ENCODE assay signal across 9 cellular contexts in the genomic region with DNA sequence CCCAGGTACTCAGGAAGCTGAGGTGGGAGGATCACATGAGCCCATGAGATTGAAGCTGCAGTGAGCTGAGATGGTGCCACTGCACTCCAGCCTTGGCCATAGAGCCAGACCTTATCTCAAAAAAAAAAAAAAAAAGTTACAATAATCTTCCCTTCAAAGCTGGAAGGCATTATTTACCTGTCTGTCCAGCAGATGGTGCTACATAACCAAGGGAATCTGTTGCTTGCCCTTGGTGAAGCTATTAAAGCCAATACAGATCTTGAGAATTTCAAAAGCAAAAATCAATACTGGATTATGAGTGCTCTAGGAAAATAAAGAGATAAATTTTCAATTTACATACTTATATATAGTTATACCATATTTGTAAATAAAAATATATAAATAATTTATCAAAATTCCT. TPM values are rescaled to one million over a fixed set of nuclear protein-coding genes. Genes with fewer than 3 reads are reported as not detected.
DNase-seq lines count a peak whose midpoint lies in the region; ATAC-seq and TF ChIP-seq lines count a peak whose summit lies in the region.
"Had no signal": no experiment of that assay in that cellular context is flagged by ENCODE, and none has a peak within 500 bp of the region (broad histone marks: within the 10 kb centered on the region; RNA-seq: fewer than 3 reads in every experiment).

No MANE protein-coding gene starts in this region.

- H3K36me3 ChIP-seq in Peyer's patch: peaks cover 0 to 22% (median 0%) of the 10 kb centered on the region in 3 donors

- peak; percentile 81 for TF ChIP-seq CTCF in C4-2B (conservative IDR thresholded peaks at IDR 0.05)
- TF ChIP-seq CTCF in GM13977 (IDR thresholded peaks at IDR 0.05; ENCODE audit: extremely low read depth, insufficient read depth, missing control alignments): peak; percentile 70
- TF ChIP-seq CTCF in Peyer's patch (IDR thresholded peaks at IDR 0.05): peak in 4 of 6 experiments; percentile 51 to 83 (median 82)

- DNase-seq in GM13977 (ENCODE audit: low spot score): peak; percentile 38
- peak in 1 of 3 donors; percentile 61 for DNase-seq in Peyer's patch
- DNase-seq in brain pericyte (ENCODE audit: low read depth, low spot score): peak; percentile 18
- DNase-seq in iris pigment epithelial cell (ENCODE audit: low read depth): peak; percentile 62
- peak; percentile 75 for DNase-seq in superior temporal gyrus (ENCODE audit: extremely low spot score)

- H3K4me1 ChIP-seq in Peyer's patch: no peaks in the 10 kb centered on the region

- H3K27me3 ChIP-seq in Peyer's patch: no peaks in the 10 kb centered on the region

- no peak for TF ChIP-seq POLR2A in Peyer's patch (IDR thresholded peaks at IDR 0.05)

- no peak overlapping the region for H3K27ac ChIP-seq in C4-2B
- no peak overlapping the region for H3K27ac ChIP-seq in Peyer's patch
- H3K27ac ChIP-seq: SK-N-MC had no signal

- no peaks in the 10 kb centered on the region for H3K9me3 ChIP-seq in Peyer's patch

- no peak overlapping the region for H3K4me3 ChIP-seq in Peyer's patch
- H3K4me3 ChIP-seq: SK-N-MC had no signal

- in situ Hi-C loops in GM13977 (cut with MboI; ENCODE audit: low pct_unique_long_range_greater_than_20kb, low sequenced_read_pairs, unreplicated experiment): loop anchor here (10.0 to 25.0 kb wide), 2 partner anchors 181 to 479 kb away; a partner anchor contains a TSS

- ATAC-seq in HG03378 (IDR thresholded peaks at IDR 0.05; ENCODE audit: unreplicated experiment) (peak; percentile 49), GM18519 (IDR thresholded peaks at IDR 0.05; ENCODE audit: low FRiP score, unreplicated experiment) (no peak)

RNA-seq across cellular contexts. Expression of a gene that starts 25.9 kb away (rescaled TPM):
- total RNA-seq in Peyer's patch: 100 to 1,000 TPM in 1 of 4 donors, 10 to 100 TPM in 2, 1 to 10 TPM in 1; 9.8 to 238 (median 23.4) TPM

RNA-seq across cellular contexts. Expression of a gene that starts 57.8 kb away (rescaled TPM):
- 10 to 100 TPM in 2 of 4 donors, 1 to 10 TPM in 1, not detected in 1; 4.3 to 31.2 (median 19.3) TPM for total RNA-seq in Peyer's patch
